In genomic region chr17:80694992-80695912, GRCh38 we compare ENCODE assay signal across 2 cellular contexts.
TF ChIP-seq lines count a peak whose summit lies in the region.

No MANE protein-coding gene starts in this region.

TF ChIP-seq in SK-N-SH, 30 proteins besides CTCF, POLR2A, EP300 and RAD21 (continued from another document):
- TF ChIP-seq, protein P1, sequence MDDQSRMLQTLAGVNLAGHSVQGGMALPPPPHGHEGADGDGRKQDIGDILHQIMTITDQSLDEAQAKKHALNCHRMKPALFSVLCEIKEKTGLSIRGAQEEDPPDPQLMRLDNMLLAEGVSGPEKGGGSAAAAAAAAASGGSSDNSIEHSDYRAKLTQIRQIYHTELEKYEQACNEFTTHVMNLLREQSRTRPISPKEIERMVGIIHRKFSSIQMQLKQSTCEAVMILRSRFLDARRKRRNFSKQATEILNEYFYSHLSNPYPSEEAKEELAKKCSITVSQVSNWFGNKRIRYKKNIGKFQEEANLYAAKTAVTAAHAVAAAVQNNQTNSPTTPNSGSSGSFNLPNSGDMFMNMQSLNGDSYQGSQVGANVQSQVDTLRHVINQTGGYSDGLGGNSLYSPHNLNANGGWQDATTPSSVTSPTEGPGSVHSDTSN (IDR thresholded peaks at IDR 0.05) = no peak
- TF ChIP-seq JUND (IDR thresholded peaks at IDR 0.05) (no peak), SMC3 (IDR thresholded peaks at IDR 0.05; ENCODE audit: low read depth, low read length) (no peak), TAF1 (IDR thresholded peaks at IDR 0.05; ENCODE audit: borderline replicate concordance, low read depth, low read length) (no peak)
- TF ChIP-seq, protein P2, sequence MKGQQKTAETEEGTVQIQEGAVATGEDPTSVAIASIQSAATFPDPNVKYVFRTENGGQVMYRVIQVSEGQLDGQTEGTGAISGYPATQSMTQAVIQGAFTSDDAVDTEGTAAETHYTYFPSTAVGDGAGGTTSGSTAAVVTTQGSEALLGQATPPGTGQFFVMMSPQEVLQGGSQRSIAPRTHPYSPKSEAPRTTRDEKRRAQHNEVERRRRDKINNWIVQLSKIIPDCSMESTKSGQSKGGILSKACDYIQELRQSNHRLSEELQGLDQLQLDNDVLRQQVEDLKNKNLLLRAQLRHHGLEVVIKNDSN (IDR thresholded peaks at IDR 0.05; ENCODE audit: borderline replicate concordance, low read depth) = no peak

TF ChIP-seq in endothelial cell of umbilical vein, 7 proteins besides CTCF, POLR2A, EP300 and RAD21 (continued from another document):
- TF ChIP-seq GATA2 (IDR thresholded peaks at IDR 0.05; ENCODE audit: insufficient read depth, insufficient read length, low read depth, low read length) = no peak
- no peak for TF ChIP-seq JUN (IDR thresholded peaks at IDR 0.05; ENCODE audit: borderline replicate concordance, insufficient read depth, insufficient read length, low read depth)
- TF ChIP-seq MYC (IDR thresholded peaks at IDR 0.05; ENCODE audit: low read depth, low read length) = no peak
- TF ChIP-seq EZH2 (IDR thresholded peaks at IDR 0.05; ENCODE audit: borderline replicate concordance, low read depth, low read length, severe bottlenecking) = no peak
